Comparison of ENCODE assay signal across 8 cellular contexts in genomic region chr4:176319704-176320339, GRCh38. TPM values are rescaled to one million over a fixed set of nuclear protein-coding genes. Genes with fewer than 3 reads are reported as not detected.
A peak's percentile ranks its signal among the peaks of the same experiment; 100 is the strongest.
DNase-seq lines count a peak whose midpoint lies in the region; ATAC-seq, FAIRE-seq and TF ChIP-seq lines count a peak whose summit lies in the region.

SPCS3 (plus strand) TSS chr4:176319966; CDS start chr4:176320077, 111 bp downstream.

- H3K9me3 ChIP-seq in KOPT-K1 (ENCODE audit: insufficient read depth, low read length, poor library complexity, severe bottlenecking) = no peaks in the 10 kb centered on the region
- H3K9me3 ChIP-seq in esophagus muscularis mucosa = no peaks in the 10 kb centered on the region

- no peak for TF ChIP-seq EP300 in esophagus muscularis mucosa (IDR thresholded peaks at IDR 0.05)

- peaks cover 10 to 13% of the 10 kb centered on the region in 2 donors for H3K36me3 Mint-ChIP-seq in activated T-cell treated with anti-CD3 and anti-CD28 coated beads, Interleukin-2, amount 50 U/mL, for 72 hours (ENCODE audit: insufficient read depth in 2 of 2)

- intact Hi-C loops in esophagus muscularis mucosa (cut with DNase I) = loop anchor here (2.0 to 10.0 kb wide), 3 partner anchors 43 to 375 kb away; no protein-coding TSS in a partner anchor

- H3K4me3 ChIP-seq in esophagus muscularis mucosa = peak within 1 kb of the TSS; percentile 85 to 98 (median 94)

- DNase-seq in DMS79 (lab: John Stamatoyannopoulos, UW) = peak; percentile 41
- peak; percentile 71 for DNase-seq in RCC 7860 (ENCODE audit: low spot score)
- peak; percentile 95 to 96 for DNase-seq in activated T-cell treated with anti-CD3 and anti-CD28 coated beads, Interleukin-2, amount 50 U/mL, for 72 hours
- DNase-seq in esophagus muscularis mucosa (ENCODE audit: extremely low spot score) = peak; percentile 98
- DNase-seq in myocyte (ENCODE audit: low read depth) = peak; percentile 98
- DNase-seq in stimulated activated CD8-positive, alpha-beta memory T cell treated with anti-CD3 and anti-CD28 coated beads, Interleukin-7, amount 100 ng/mL, for 48 hours (ENCODE audit: extremely low read depth in 1 of 2, low read depth in 1 of 2) = peak; percentile 88 to 89

- 0% methylated on average over 2 of the region's 94 CpGs for WGBS in esophagus muscularis mucosa

- no peaks in the 10 kb centered on the region for H3K9me3 Mint-ChIP-seq in activated T-cell treated with anti-CD3 and anti-CD28 coated beads, Interleukin-2, amount 50 U/mL, for 72 hours

- no peaks in the 10 kb centered on the region for H3K27me3 ChIP-seq in esophagus muscularis mucosa

- peaks cover 48% of the 10 kb centered on the region for H3K4me1 Mint-ChIP-seq in activated T-cell treated with anti-CD3 and anti-CD28 coated beads, Interleukin-2, amount 50 U/mL, for 72 hours (ENCODE audit: low read depth)

- peak; percentile 96 for TF ChIP-seq POLR2A in esophagus muscularis mucosa (IDR thresholded peaks at IDR 0.05; ENCODE audit: low read depth)

- no peak for FAIRE-seq in RCC 7860 (lab: Jason Lieb, UNC)

- ATAC-seq in GM21786 (IDR thresholded peaks at IDR 0.05; ENCODE audit: unreplicated experiment) = peak; percentile 87
- ATAC-seq in activated T-cell treated with anti-CD3 and anti-CD28 coated beads, Interleukin-2, amount 50 U/mL, for 72 hours (replicated peaks in 1 of 2) = peak; percentile 89 to 90

- no peak for TF ChIP-seq CTCF in esophagus muscularis mucosa (IDR thresholded peaks at IDR 0.05)

- H3K4me3 Mint-ChIP-seq in activated T-cell treated with anti-CD3 and anti-CD28 coated beads, Interleukin-2, amount 50 U/mL, for 72 hours = peak within 1 kb of the TSS; percentile 93 to 100

- peak within 1 kb of the TSS; percentile 93 for H3K27ac ChIP-seq in KOPT-K1 (ENCODE audit: low read depth, low read length, poor library complexity, severe bottlenecking)
- H3K27ac ChIP-seq in esophagus muscularis mucosa (replicated peaks in 1 of 4) = peak within 1 kb of the TSS; percentile 96 to 100 (median 98)

- peak within 1 kb of the TSS; percentile 100 for H3K27ac Mint-ChIP-seq in activated T-cell treated with anti-CD3 and anti-CD28 coated beads, Interleukin-2, amount 50 U/mL, for 72 hours

- H3K27me3 Mint-ChIP-seq in activated T-cell treated with anti-CD3 and anti-CD28 coated beads, Interleukin-2, amount 50 U/mL, for 72 hours (ENCODE audit: low read depth) = no peaks in the 10 kb centered on the region

- H3K4me1 ChIP-seq in esophagus muscularis mucosa = peaks cover 28 to 45% (median 43%) of the 10 kb centered on the region in 4 donors

- 0 out of 2 replicates have a peak, but pooled peaks cover 9% of the 10 kb centered on the region for H3K36me3 ChIP-seq in KOPT-K1 (ENCODE audit: insufficient read depth, low read length)
- H3K36me3 ChIP-seq in esophagus muscularis mucosa = no peaks in the 10 kb centered on the region

RNA-seq across cellular contexts. Expression of gene SPCS3, which starts in this region (rescaled TPM):
- total RNA-seq in activated T-cell treated with anti-CD3 and anti-CD28 coated beads, Interleukin-2, amount 50 U/mL, for 72 hours = 100 to 1,000 TPM; 115 to 145 TPM
- total RNA-seq in esophagus muscularis mucosa (10 to 100 TPM; 35.5 to 48.4 (median 46.0) TPM), myocyte (81.0 and 94.7 TPM in 2 replicates)
- 64.2 TPM for polyA plus RNA-seq in myocyte (2012)

Comparison
In these comparisons a context has a peak if more than half of its experiments do, and no peak if none do; other contexts are left out.
1. Peak in every context shown above with its lines: DNase-seq, ATAC-seq, H3K4me3 ChIP-seq and H3K27ac ChIP-seq.
2. DNase-seq: peak in every context shown above with its lines; median percentile 98 in esophagus muscularis mucosa; 98 in myocyte; 96 in activated T-cell treated with anti-CD3 and anti-CD28 coated beads, Interleukin-2, amount 50 U/mL, for 72 hours; 88 in stimulated activated CD8-positive, alpha-beta memory T cell treated with anti-CD3 and anti-CD28 coated beads, Interleukin-7, amount 100 ng/mL, for 48 hours; 71 in RCC 7860; 41 in DMS79.